8 cellular contexts compared by ENCODE assay signal in genomic region chr17:19744492-19744891, GRCh38. TPM values are rescaled to one million over a fixed set of nuclear protein-coding genes. Genes with fewer than 3 reads are reported as not detected.
DNase-seq lines count a peak whose midpoint lies in the region; ATAC-seq lines count a peak whose summit lies in the region.

No MANE protein-coding gene starts in this region.

- no peaks in the 10 kb centered on the region for H3K9me3 Mint-ChIP-seq in activated T-helper 2 cell treated with anti-CD3 and anti-CD28 coated beads, Interferon-gamma antibody, Interleukin-2, Interleukin-4, amounts not matched to agents 10 μg/mL and 5 μg/mL and 100 μg/mL, durations not matched to agents 14 hours and 24 hours and 36 hours
- no peaks in the 10 kb centered on the region for H3K9me3 Mint-ChIP-seq in stimulated activated naive B cell treated with anti-CD40 and anti-IgM and Interleukin-4, amounts not matched to agents 10 μg/mL and 1 μg/mL and 100 μg/mL, for 72 hours

- H3K4me1 ChIP-seq in iPS-15b (ENCODE audit: control insufficient read depth, insufficient read depth, low read length): peaks cover 6% of the 10 kb centered on the region

- no peaks in the 10 kb centered on the region for H3K36me3 ChIP-seq in iPS-15b (ENCODE audit: control insufficient read depth, insufficient read depth, low read length)

- no peaks in the 10 kb centered on the region for H3K36me3 Mint-ChIP-seq in activated T-helper 2 cell treated with anti-CD3 and anti-CD28 coated beads, Interferon-gamma antibody, Interleukin-2, Interleukin-4, amounts not matched to agents 10 μg/mL and 5 μg/mL and 100 μg/mL, durations not matched to agents 14 hours and 24 hours and 36 hours (ENCODE audit: low read depth)
- no peaks in the 10 kb centered on the region for H3K36me3 Mint-ChIP-seq in stimulated activated naive B cell treated with anti-CD40 and anti-IgM and Interleukin-4, amounts not matched to agents 10 μg/mL and 1 μg/mL and 100 μg/mL, for 72 hours

- no peaks in the 10 kb centered on the region for H3K4me1 Mint-ChIP-seq in activated T-helper 2 cell treated with anti-CD3 and anti-CD28 coated beads, Interferon-gamma antibody, Interleukin-2, Interleukin-4, amounts not matched to agents 10 μg/mL and 5 μg/mL and 100 μg/mL, durations not matched to agents 14 hours and 24 hours and 36 hours (ENCODE audit: low read depth)
- peaks cover 6 to 16% of the 10 kb centered on the region in 2 donors for H3K4me1 Mint-ChIP-seq in stimulated activated naive B cell treated with anti-CD40 and anti-IgM and Interleukin-4, amounts not matched to agents 10 μg/mL and 1 μg/mL and 100 μg/mL, for 72 hours

- peak overlapping the region; percentile 69 for H3K4me3 Mint-ChIP-seq in activated T-helper 2 cell treated with anti-CD3 and anti-CD28 coated beads, Interferon-gamma antibody, Interleukin-2, Interleukin-4, amounts not matched to agents 10 μg/mL and 5 μg/mL and 100 μg/mL, durations not matched to agents 14 hours and 24 hours and 36 hours (ENCODE audit: low read depth)
- peak overlapping the region; percentile 82 to 88 for H3K4me3 Mint-ChIP-seq in stimulated activated naive B cell treated with anti-CD40 and anti-IgM and Interleukin-4, amounts not matched to agents 10 μg/mL and 1 μg/mL and 100 μg/mL, for 72 hours

- no peaks in the 10 kb centered on the region for H3K9me3 ChIP-seq in iPS-15b (ENCODE audit: control insufficient read depth, insufficient read depth, low read length)

- intact Hi-C loops in activated T-helper 2 cell treated with anti-CD3 and anti-CD28 coated beads, Interferon-gamma antibody, Interleukin-2, Interleukin-4, amounts not matched to agents 10 μg/mL and 5 μg/mL and 100 μg/mL, durations not matched to agents 14 hours and 24 hours and 36 hours (cut with micrococcal nuclease): no loop called here

- H3K27ac Mint-ChIP-seq in activated T-helper 2 cell treated with anti-CD3 and anti-CD28 coated beads, Interferon-gamma antibody, Interleukin-2, Interleukin-4, amounts not matched to agents 10 μg/mL and 5 μg/mL and 100 μg/mL, durations not matched to agents 14 hours and 24 hours and 36 hours: no peak overlapping the region
- H3K27ac Mint-ChIP-seq in stimulated activated naive B cell treated with anti-CD40 and anti-IgM and Interleukin-4, amounts not matched to agents 10 μg/mL and 1 μg/mL and 100 μg/mL, for 72 hours: no peak overlapping the region

- H3K27me3 ChIP-seq in iPS-15b (ENCODE audit: control insufficient read depth, insufficient read depth, low read length): peaks cover 5% of the 10 kb centered on the region

- H3K4me3 ChIP-seq in iPS-15b (ENCODE audit: low read depth, low read length): peak overlapping the region; percentile 45

- peaks cover 2% of the 10 kb centered on the region for H3K27me3 Mint-ChIP-seq in activated T-helper 2 cell treated with anti-CD3 and anti-CD28 coated beads, Interferon-gamma antibody, Interleukin-2, Interleukin-4, amounts not matched to agents 10 μg/mL and 5 μg/mL and 100 μg/mL, durations not matched to agents 14 hours and 24 hours and 36 hours (ENCODE audit: low read depth)
- H3K27me3 Mint-ChIP-seq in stimulated activated naive B cell treated with anti-CD40 and anti-IgM and Interleukin-4, amounts not matched to agents 10 μg/mL and 1 μg/mL and 100 μg/mL, for 72 hours: peaks cover 21 to 56% of the 10 kb centered on the region in 2 donors

- DNase-seq in DMS 273 (lab: John Stamatoyannopoulos, UW; ENCODE audit: unreplicated experiment) (peak; percentile 62), DMS 273 treated with DMSO at 0.1 percent for 48 hours (lab: John Stamatoyannopoulos, UW) (no peak), SIG-M5 treated with dmso at 0.1 percent for 504 hours (lab: John Stamatoyannopoulos, UW; ENCODE audit: unreplicated experiment) (no peak), NCI-H446 treated with DMSO at 0.1 percent for 48 hours (lab: John Stamatoyannopoulos, UW) (no peak)
- no peak for DNase-seq in activated T-helper 2 cell treated with anti-CD3 and anti-CD28 coated beads, Interferon-gamma antibody, Interleukin-2, Interleukin-4, amounts not matched to agents 10 μg/mL and 5 μg/mL and 100 μg/mL, durations not matched to agents 14 hours and 24 hours and 36 hours (ENCODE audit: low spot score)
- no peak for DNase-seq in stimulated activated naive B cell treated with anti-CD40 and anti-IgM and Interleukin-4, amounts not matched to agents 10 μg/mL and 1 μg/mL and 100 μg/mL, for 72 hours

- peak in 1 of 2 donors; percentile 56 for ATAC-seq in stimulated activated naive B cell treated with anti-CD40 and anti-IgM and Interleukin-4, amounts not matched to agents 10 μg/mL and 1 μg/mL and 100 μg/mL, for 72 hours (replicated peaks)
- no peak for ATAC-seq in GM21619 (IDR thresholded peaks at IDR 0.05; ENCODE audit: unreplicated experiment)

- H3K9ac ChIP-seq in iPS-15b (ENCODE audit: low read depth, low read length): peak overlapping the region; percentile 54

RNA-seq across cellular contexts. Expression of gene ALDH3A1, which starts 3.6 kb away (rescaled TPM):
- not detected in 2 replicates for total RNA-seq in activated T-helper 2 cell treated with anti-CD3 and anti-CD28 coated beads, Interferon-gamma antibody, Interleukin-2, Interleukin-4, amounts not matched to agents 10 μg/mL and 5 μg/mL and 100 μg/mL, durations not matched to agents 14 hours and 24 hours and 36 hours

RNA-seq across cellular contexts. Expression of gene SLC47A2, which starts 28.1 kb away (rescaled TPM):
- total RNA-seq in activated T-helper 2 cell treated with anti-CD3 and anti-CD28 coated beads, Interferon-gamma antibody, Interleukin-2, Interleukin-4, amounts not matched to agents 10 μg/mL and 5 μg/mL and 100 μg/mL, durations not matched to agents 14 hours and 24 hours and 36 hours: not detected in 2 replicates
